14 cellular contexts compared by ENCODE assay signal in the genomic region with DNA sequence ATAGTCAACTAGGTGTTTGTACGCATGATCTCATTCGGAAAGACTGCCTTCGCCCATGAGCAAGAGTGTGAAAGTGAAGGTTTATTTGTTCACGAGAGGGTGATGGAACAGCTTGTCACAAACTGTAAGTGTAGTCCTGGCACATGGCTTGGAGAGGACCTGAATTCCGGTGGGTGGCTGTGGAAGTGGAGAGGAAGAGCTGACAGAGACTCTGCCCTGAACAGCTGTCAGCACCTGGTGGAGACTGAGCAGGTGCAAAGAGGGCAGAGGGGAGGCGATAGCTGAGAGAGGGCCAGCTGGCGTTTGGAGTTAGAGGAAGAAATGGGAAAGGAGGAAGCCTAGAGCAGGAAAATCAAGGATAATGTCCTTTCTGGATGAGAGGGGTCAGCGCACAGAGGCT.
A peak's percentile ranks its signal among the peaks of the same experiment; 100 is the strongest.
DNase-seq lines count a peak whose midpoint lies in the region; ATAC-seq and TF ChIP-seq lines count a peak whose summit lies in the region.
"Had no signal": no experiment of that assay in that cellular context is flagged by ENCODE, and none has a peak within 500 bp of the region (broad histone marks: within the 10 kb centered on the region; RNA-seq: fewer than 3 reads in every experiment).

No MANE protein-coding gene starts in this region.

- peak; percentile 40 to 69 (median 42) for DNase-seq in NCI-H1417 (lab: John Stamatoyannopoulos, UW)
- DNase-seq in NCI-H1417 treated with DMSO at 0.1 percent for 48 hours (lab: John Stamatoyannopoulos, UW), result no peak
- DNase-seq in NCI-H2196 treated with DMSO at 0.1 percent for 48 hours (lab: John Stamatoyannopoulos, UW; ENCODE audit: unreplicated experiment), result peak; percentile 52
- DNase-seq in body of pancreas, result peak in 1 of 4 donors; percentile 62
- peak; percentile 70 for DNase-seq in myocyte (ENCODE audit: low read depth)
- no peak for DNase-seq in SKM-1 (lab: John Stamatoyannopoulos, UW; ENCODE audit: unreplicated experiment)
- DNase-seq: activated CD4-positive, alpha-beta memory T cell treated with anti-CD3 and anti-CD28 coated beads for 36 hours; activated gamma-delta T cell treated with Interleukin-2 at 50 U/mL for 16 hours; CD4-positive, alpha-beta T cell; effector memory CD4-positive, alpha-beta T cell; stimulated activated naive CD4-positive, alpha-beta T cell; uterus had no signal

- TF ChIP-seq CTCF in body of pancreas (IDR thresholded peaks at IDR 0.05), result no peak

- H3K9me3 ChIP-seq in body of pancreas, result no peaks in the 10 kb centered on the region
- H3K9me3 ChIP-seq: uterus had no signal

- H3K4me3 ChIP-seq in body of pancreas, result no peak overlapping the region
- H3K4me3 ChIP-seq: uterus had no signal

- ATAC-seq in body of pancreas (no peak), HG02588 (IDR thresholded peaks at IDR 0.05; ENCODE audit: unreplicated experiment) (no peak), GM21619 (IDR thresholded peaks at IDR 0.05; ENCODE audit: unreplicated experiment) (no peak)

- H3K4me1 ChIP-seq in body of pancreas, result peaks cover 33% of the 10 kb centered on the region

- peak overlapping the region in 3 of 4 donors; percentile 10 to 61 (median 54) for H3K27ac ChIP-seq in body of pancreas
- H3K27ac ChIP-seq: uterus had no signal

- TF ChIP-seq POLR2A in body of pancreas (IDR thresholded peaks at IDR 0.05), result no peak

- H3K27me3 ChIP-seq in body of pancreas, result no peaks in the 10 kb centered on the region
- H3K27me3 ChIP-seq: uterus had no signal

- WGBS in body of pancreas, 2 donors, result 55 to 58% methylated on average over 8 of the region's 8 CpGs

- intact Hi-C loops in body of pancreas (cut with DNase I), result no loop called here

- no peaks in the 10 kb centered on the region for H3K36me3 ChIP-seq in body of pancreas (replicated peaks in 1 of 2; ENCODE audit: insufficient read depth in 1 of 2, low read depth in 2 of 2)
- H3K36me3 ChIP-seq: uterus had no signal

Comparison
In these comparisons a context has a peak if more than half of its experiments do, and no peak if none do; other contexts are left out.
1. DNase-seq: peak in NCI-H1417 (3 of 3), NCI-H2196 treated with DMSO at 0.1 percent for 48 hours (single experiment) and myocyte (single experiment); none in NCI-H1417 treated with DMSO at 0.1 percent for 48 hours (single experiment) and SKM-1 (single experiment).